Comparison of ENCODE assay signal across 18 cellular contexts in the genomic region with DNA sequence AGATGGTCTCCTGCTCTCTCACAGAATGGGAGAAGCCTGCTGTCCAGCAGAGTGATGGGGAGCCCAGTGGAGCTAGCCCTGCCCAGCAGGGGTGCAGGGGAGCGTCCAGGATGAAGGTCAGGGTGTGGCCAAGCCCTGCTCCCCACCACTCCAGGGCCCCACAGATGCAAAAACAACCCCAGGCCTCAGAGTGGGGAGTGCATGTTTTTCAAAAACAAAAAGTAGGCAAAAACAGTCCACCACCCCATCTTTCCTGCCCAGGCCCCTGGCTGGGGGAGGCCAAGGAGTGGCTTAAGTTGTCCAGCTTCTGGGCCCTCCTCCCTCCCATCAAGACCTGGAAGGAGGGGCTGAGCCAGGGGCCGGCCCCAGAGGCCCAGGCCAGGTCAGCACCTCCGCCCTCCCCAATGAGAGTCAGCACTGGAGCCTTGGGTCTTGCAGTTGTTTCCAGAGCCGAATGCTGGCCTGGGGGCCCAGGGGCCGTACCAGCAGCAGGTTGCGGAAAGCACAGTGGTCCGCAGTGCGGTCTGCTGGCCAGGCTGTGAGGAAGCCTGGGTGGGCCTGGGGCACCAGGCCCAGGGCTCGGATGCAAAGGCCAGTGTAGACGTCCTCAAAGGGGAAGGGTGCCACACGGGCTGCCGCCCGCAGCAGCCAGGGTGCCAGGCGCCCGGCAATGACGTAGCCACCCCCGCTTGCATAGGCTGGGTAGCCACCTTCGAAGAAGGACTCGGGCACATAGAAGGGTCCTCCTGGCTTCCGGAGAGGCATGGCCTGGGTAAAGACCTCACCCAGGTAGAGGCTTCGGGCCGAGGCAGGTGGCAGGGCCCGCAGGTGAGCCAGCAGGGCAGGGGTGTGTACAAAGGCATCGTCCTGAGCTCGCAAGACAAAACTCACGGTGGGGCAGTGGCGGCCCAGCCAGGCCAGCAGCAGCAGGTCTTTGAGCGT. TPM values are rescaled to one million over a fixed set of nuclear protein-coding genes. Genes with fewer than 3 reads are reported as not detected.
DNase-seq lines count a peak whose midpoint lies in the region; ATAC-seq and TF ChIP-seq lines count a peak whose summit lies in the region.
"Had no signal": no experiment of that assay in that cellular context is flagged by ENCODE, and none has a peak within 500 bp of the region (broad histone marks: within the 10 kb centered on the region; RNA-seq: fewer than 3 reads in every experiment).

No MANE protein-coding gene starts in this region.

- H3K9me3 ChIP-seq in CD4-positive, CD25-positive, alpha-beta regulatory T cell (ENCODE audit: control insufficient read depth in 2 of 2, low read length in 2 of 2) = no peaks in the 10 kb centered on the region
- no peaks in the 10 kb centered on the region for H3K9me3 ChIP-seq in endodermal cell (ENCODE audit: control insufficient read depth, low read length)
- no peaks in the 10 kb centered on the region for H3K9me3 ChIP-seq in H9 (ENCODE audit: control insufficient read depth, low read depth, low read length)
- H3K9me3 ChIP-seq: ascending aorta, prostate gland, thoracic aorta had no signal

- H3T11ph ChIP-seq in H9 (ENCODE audit: low read length) = no peak overlapping the region

- no peak overlapping the region for H2BK12ac ChIP-seq in H9 (ENCODE audit: insufficient read length, low read depth, low read length)

- H3K14ac ChIP-seq in H9 (ENCODE audit: insufficient read depth, low read length) = no peak overlapping the region

- H3K4me2 ChIP-seq in H9 (ENCODE audit: insufficient read depth, insufficient read length, low read length) = no peak overlapping the region

- no peak overlapping the region for H3K27ac ChIP-seq in CD4-positive, CD25-positive, alpha-beta regulatory T cell (ENCODE audit: insufficient read depth, low read length, poor library complexity, severe bottlenecking)
- H3K27ac ChIP-seq in endodermal cell (ENCODE audit: low read depth, low read length) = no peak overlapping the region
- no peak overlapping the region for H3K27ac ChIP-seq in H9 (ENCODE audit: insufficient read length, low read depth, low read length)
- H3K27ac ChIP-seq: C4-2B had no signal

- H4K91ac ChIP-seq in H9 (ENCODE audit: insufficient read length, low read depth, low read length) = no peak overlapping the region

- TF ChIP-seq CTCF in endodermal cell (conservative IDR thresholded peaks at IDR 0.05) (no peak), nephron progenitor cell (IDR thresholded peaks at IDR 0.05) (no peak), osteocyte (IDR thresholded peaks at IDR 0.05) (no peak), H9 (conservative IDR thresholded peaks at IDR 0.05) (no peak)

- no peak overlapping the region for H2AFZ ChIP-seq in H9 (ENCODE audit: low read length)

- H2BK120ac ChIP-seq in H9 (ENCODE audit: low read depth, low read length, poor library complexity, severe bottlenecking) = no peak overlapping the region

- H2AK5ac ChIP-seq in H9 (ENCODE audit: insufficient read length, low read length) = no peak overlapping the region

- no peak overlapping the region for H2BK5ac ChIP-seq in H9 (ENCODE audit: insufficient read length, low read length)

- no peak overlapping the region for H3K18ac ChIP-seq in H9 (ENCODE audit: insufficient read length, low read depth, low read length)

- H3K23ac ChIP-seq in H9 (ENCODE audit: insufficient read length, low read depth, low read length) = no peak overlapping the region

- peaks cover 2% of the 10 kb centered on the region for H4K20me1 ChIP-seq in H9 (ENCODE audit: control insufficient read depth, insufficient read depth, insufficient read length)

- 94 to 98% methylated on average over 18 to 28 of the region's 28 CpGs for WGBS in endodermal cell (ENCODE audit: insufficient coverage in 1 of 2, insufficient read length in 1 of 2), 2 experiments
- WGBS in H9 (ENCODE audit: extremely low coverage, insufficient read length, low lambda C conversion rate) = no CpG with 5 or more reads among the region's 28 CpGs

- H3K36me3 ChIP-seq in CD4-positive, CD25-positive, alpha-beta regulatory T cell (ENCODE audit: control insufficient read depth, insufficient read depth, low read length) = peaks cover 32% of the 10 kb centered on the region
- no peaks in the 10 kb centered on the region for H3K36me3 ChIP-seq in endodermal cell (ENCODE audit: control insufficient read depth, insufficient read depth, low read length)

- no peak for ATAC-seq in CD4-positive, CD25-positive, alpha-beta regulatory T cell (ENCODE audit: low read depth in 2 of 2)
- ATAC-seq: activated T-cell treated with anti-CD3 and anti-CD28 coated beads, Interleukin-2, amount 50 U/mL, for 72 hours; WTC11 had no signal

- H3K9ac ChIP-seq in endodermal cell (ENCODE audit: extremely low read depth, low read length, poor library complexity, severe bottlenecking) (no peak overlapping the region), H9 (ENCODE audit: extremely low read depth, insufficient read length, low read length) (no peak overlapping the region)

- peaks cover 0 to 29% (median 5%) of the 10 kb centered on the region in 4 donors for H3K4me1 Mint-ChIP-seq in CD4-positive, CD25-positive, alpha-beta regulatory T cell
- H3K4me1 Mint-ChIP-seq in endodermal cell (peaks cover 18% of the 10 kb centered on the region), nephron progenitor cell (peaks cover 35% of the 10 kb centered on the region), osteocyte (ENCODE audit: unreplicated experiment) (peaks cover 13% of the 10 kb centered on the region), H9 (peaks cover 14 to 29% of the 10 kb centered on the region in 2 experiments)

- no peak for DNase-seq in CD4-positive, CD25-positive, alpha-beta regulatory T cell
- DNase-seq in ELF-1 (ENCODE audit: low read depth, low spot score) = peak; percentile 10
- DNase-seq in endodermal cell = no peak
- no peak for DNase-seq in nephron progenitor cell
- no peak for DNase-seq in osteocyte (ENCODE audit: extremely low spot score, unreplicated experiment)
- no peak for DNase-seq in stimulated activated naive CD4-positive, alpha-beta T cell treated with Interleukin-2 at 50 U/mL for 16 hours (lab: John Stamatoyannopoulos, UW)
- no peak for DNase-seq in H9
- no peak for DNase-seq in activated T-cell treated with anti-CD3 and anti-CD28 coated beads, Interleukin-2, amount 50 U/mL, for 1 hour
- DNase-seq: activated T-cell treated with anti-CD3 and anti-CD28 coated beads, Interleukin-2, amount 50 U/mL, for 72 hours; dermis blood vessel endothelial cell; NCI-H446 treated with DMSO at 0.1 percent for 48 hours had no signal

- H3K79me1 ChIP-seq in H9 (ENCODE audit: insufficient read depth, low read depth, low read length, poor library complexity, severe bottlenecking) = no peaks in the 10 kb centered on the region

- no peak overlapping the region for H2BK15ac ChIP-seq in H9 (ENCODE audit: low read depth, low read length)

- H3K9me3 Mint-ChIP-seq in CD4-positive, CD25-positive, alpha-beta regulatory T cell = peaks cover 0 to 2% (median 0%) of the 10 kb centered on the region in 7 donors
- H3K9me3 Mint-ChIP-seq in endodermal cell = no peaks in the 10 kb centered on the region
- no peaks in the 10 kb centered on the region for H3K9me3 Mint-ChIP-seq in nephron progenitor cell
- no peaks in the 10 kb centered on the region for H3K9me3 Mint-ChIP-seq in osteocyte (ENCODE audit: unreplicated experiment)
- H3K9me3 Mint-ChIP-seq in H9 = no peaks in the 10 kb centered on the region
- H3K9me3 Mint-ChIP-seq: activated T-cell treated with anti-CD3 and anti-CD28 coated beads, Interleukin-2, amount 50 U/mL, for 72 hours; WTC11 had no signal

- H3K4me3 ChIP-seq in CD4-positive, CD25-positive, alpha-beta regulatory T cell (ENCODE audit: low read depth, low read length) = no peak overlapping the region
- no peak overlapping the region for H3K4me3 ChIP-seq in endodermal cell (ENCODE audit: low read length)

- no peak overlapping the region for H3K4ac ChIP-seq in H9 (ENCODE audit: low read depth, low read length)

- H3K27me3 ChIP-seq in CD4-positive, CD25-positive, alpha-beta regulatory T cell (ENCODE audit: control insufficient read depth, insufficient read depth, low read length) = no peaks in the 10 kb centered on the region
- H3K27me3 ChIP-seq in endodermal cell (ENCODE audit: control insufficient read depth, insufficient read depth, low read length, poor library complexity, severe bottlenecking) (no peaks in the 10 kb centered on the region), H9 (ENCODE audit: insufficient read depth, low read length) (no peaks in the 10 kb centered on the region)
- H3K27me3 ChIP-seq: ascending aorta had no signal

- H3K23me2 ChIP-seq in H9 (ENCODE audit: insufficient read length, low read depth, low read length, poor library complexity, severe bottlenecking) = peaks cover 11% of the 10 kb centered on the region

- no peak overlapping the region for H3K56ac ChIP-seq in H9 (ENCODE audit: insufficient read length, low read depth, low read length)

- H3K4me1 ChIP-seq in CD4-positive, CD25-positive, alpha-beta regulatory T cell (ENCODE audit: control insufficient read depth, insufficient read depth, low read length, poor library complexity, severe bottlenecking) = peaks cover 13% of the 10 kb centered on the region
- peaks cover 4% of the 10 kb centered on the region for H3K4me1 ChIP-seq in endodermal cell (ENCODE audit: control insufficient read depth, insufficient read depth, low read length)
- H3K4me1 ChIP-seq in H9 (ENCODE audit: insufficient read depth, low read length) = no peaks in the 10 kb centered on the region

- H3K27me3 Mint-ChIP-seq in CD4-positive, CD25-positive, alpha-beta regulatory T cell = no peaks in the 10 kb centered on the region
- no peaks in the 10 kb centered on the region for H3K27me3 Mint-ChIP-seq in endodermal cell (ENCODE audit: insufficient read depth)
- no peaks in the 10 kb centered on the region for H3K27me3 Mint-ChIP-seq in nephron progenitor cell (ENCODE audit: low read depth, poor library complexity)
- no peaks in the 10 kb centered on the region for H3K27me3 Mint-ChIP-seq in osteocyte (ENCODE audit: unreplicated experiment)
- no peaks in the 10 kb centered on the region; the same call in none of the 2 replicates for H3K27me3 Mint-ChIP-seq in H9 (ENCODE audit: low read depth)

- H4K8ac ChIP-seq in H9 (replicated peaks; ENCODE audit: insufficient read length, low read depth, low read length) = no peak overlapping the region

- H3K79me2 ChIP-seq in H9 (ENCODE audit: insufficient read depth, low read length) = no peaks in the 10 kb centered on the region

- H4K5ac ChIP-seq in H9 (ENCODE audit: insufficient read length, low read depth, low read length) = no peak overlapping the region

- peak overlapping the region in 2 of 4 donors; percentile 17 to 28 for H3K4me3 Mint-ChIP-seq in CD4-positive, CD25-positive, alpha-beta regulatory T cell
- H3K4me3 Mint-ChIP-seq in endodermal cell (peak overlapping the region; percentile 74), nephron progenitor cell (peak overlapping the region; percentile 45), osteocyte (ENCODE audit: unreplicated experiment) (no peak overlapping the region), H9 (peak overlapping the region in 1 of 2 experiments; percentile 29; a peak in 1 of 5 replicates)
- H3K4me3 Mint-ChIP-seq: WTC11 had no signal

- peaks cover 14% of the 10 kb centered on the region for H3K36me3 Mint-ChIP-seq in CD4-positive, CD25-positive, alpha-beta regulatory T cell
- H3K36me3 Mint-ChIP-seq in endodermal cell (ENCODE audit: low read depth) (peaks cover 27% of the 10 kb centered on the region), nephron progenitor cell (ENCODE audit: low read depth) (peaks cover 12% of the 10 kb centered on the region), osteocyte (ENCODE audit: unreplicated experiment) (peaks cover 11% of the 10 kb centered on the region), H9 (ENCODE audit: insufficient read depth in 1 of 3, low read depth in 3 of 3) (peaks cover 6 to 32% (median 26%) of the 10 kb centered on the region in 3 experiments; a peak in 6 of 7 replicates)

- no peak overlapping the region for H2BK20ac ChIP-seq in H9 (ENCODE audit: low read depth, low read length, poor library complexity, severe bottlenecking)

- H3K27ac Mint-ChIP-seq in CD4-positive, CD25-positive, alpha-beta regulatory T cell = peak overlapping the region in 2 of 3 donors; percentile 56 to 65
- H3K27ac Mint-ChIP-seq in endodermal cell (no peak overlapping the region), nephron progenitor cell (no peak overlapping the region), osteocyte (ENCODE audit: unreplicated experiment) (no peak overlapping the region), H9 (no peak overlapping the region)
- H3K27ac Mint-ChIP-seq: activated T-cell treated with anti-CD3 and anti-CD28 coated beads, Interleukin-2, amount 50 U/mL, for 72 hours; WTC11 had no signal

RNA-seq across cellular contexts. Expression of gene B3GNT8, which starts 1.7 kb away (rescaled TPM):
- total RNA-seq in CD4-positive, CD25-positive, alpha-beta regulatory T cell = 0.67 TPM
- polyA plus RNA-seq in CD4-positive, CD25-positive, alpha-beta regulatory T cell = 1 to 10 TPM in 1 of 4 donors, under 1 TPM in 3; 0.45 to 1.0 (median 0.59) TPM
- total RNA-seq in endodermal cell = 1 to 10 TPM; 3.9 to 4.7 TPM
- 2.1 TPM for polyA plus RNA-seq in endodermal cell (2013, experiment 1 of 2)
- 2.2 TPM for polyA plus RNA-seq in endodermal cell (2013, experiment 2 of 2)
- 0.35 and 1.5 TPM in 2 replicates for total RNA-seq in osteocyte
- total RNA-seq in H9 (2021) = 0.86 and 0.96 TPM in 2 replicates
- total RNA-seq: G401, LHCN-M2 had no signal

RNA-seq across cellular contexts. Expression of gene DMAC2, which starts 14.3 kb away (rescaled TPM):
- total RNA-seq in CD4-positive, CD25-positive, alpha-beta regulatory T cell = 26.8 TPM
- polyA plus RNA-seq in CD4-positive, CD25-positive, alpha-beta regulatory T cell = 10 to 100 TPM; 46.2 to 58.6 (median 48.6) TPM
- total RNA-seq in endodermal cell = 10 to 100 TPM; 52.9 to 71.5 TPM
- polyA plus RNA-seq in endodermal cell (2013, experiment 1 of 2) = 82.8 TPM
- 72.9 TPM for polyA plus RNA-seq in endodermal cell (2013, experiment 2 of 2)
- 33.3 and 33.8 TPM in 2 replicates for total RNA-seq in osteocyte
- total RNA-seq in H9 (2021) = 70.5 and 74.7 TPM in 2 replicates

RNA-seq across cellular contexts. Expression of gene ERICH4, which starts 17.5 kb away (rescaled TPM):
- not detected for total RNA-seq in CD4-positive, CD25-positive, alpha-beta regulatory T cell
- not detected for polyA plus RNA-seq in CD4-positive, CD25-positive, alpha-beta regulatory T cell
- total RNA-seq in endodermal cell = not detected
- polyA plus RNA-seq in endodermal cell (2013, experiment 1 of 2) = not detected
- not detected for polyA plus RNA-seq in endodermal cell (2013, experiment 2 of 2)
- not detected in 2 replicates for total RNA-seq in osteocyte
- not detected in 2 replicates for total RNA-seq in H9 (2021)
- total RNA-seq: activated T-cell treated with anti-CD3 and anti-CD28 coated beads, Interleukin-2, amount 50 U/mL, for 72 hours; ascending aorta; dermis blood vessel endothelial cell; G401; LHCN-M2; prostate gland; thoracic aorta had no signal

RNA-seq across cellular contexts. Expression of gene BCKDHA, which starts 27.8 kb away (rescaled TPM):
- 14.3 TPM for total RNA-seq in CD4-positive, CD25-positive, alpha-beta regulatory T cell
- polyA plus RNA-seq in CD4-positive, CD25-positive, alpha-beta regulatory T cell = 10 to 100 TPM; 55.8 to 66.0 (median 61.9) TPM
- total RNA-seq in endodermal cell (10 to 100 TPM; 18.0 to 21.6 TPM), osteocyte (12.5 and 19.8 TPM in 2 replicates), H9 (2021) (21.1 and 28.3 TPM in 2 replicates)
- polyA plus RNA-seq in endodermal cell (2013, experiment 1 of 2) = 44.2 TPM
- 36.3 TPM for polyA plus RNA-seq in endodermal cell (2013, experiment 2 of 2)

RNA-seq across cellular contexts. Expression of gene EXOSC5, which starts 28.3 kb away (rescaled TPM):
- 13.9 TPM for total RNA-seq in CD4-positive, CD25-positive, alpha-beta regulatory T cell
- polyA plus RNA-seq in CD4-positive, CD25-positive, alpha-beta regulatory T cell = 10 to 100 TPM; 46.1 to 65.3 (median 58.6) TPM
- 10 to 100 TPM; 15.7 to 23.6 TPM for total RNA-seq in endodermal cell
- 21.9 TPM for polyA plus RNA-seq in endodermal cell (2013, experiment 1 of 2)
- polyA plus RNA-seq in endodermal cell (2013, experiment 2 of 2) = 19.8 TPM
- 10.6 and 11.6 TPM in 2 replicates for total RNA-seq in osteocyte
- 58.7 and 62.1 TPM in 2 replicates for total RNA-seq in H9 (2021)

Comparison
In these comparisons a context has a peak if more than half of its experiments do, and no peak if none do; other contexts are left out.
1. H3K27ac Mint-ChIP-seq: peak in CD4-positive, CD25-positive, alpha-beta regulatory T cell (2 of 3); none in endodermal cell (single experiment), nephron progenitor cell (single experiment), osteocyte (single experiment) and H9 (0 of 3).